ENCODE assay signal across 11 cellular contexts in the genomic region with DNA sequence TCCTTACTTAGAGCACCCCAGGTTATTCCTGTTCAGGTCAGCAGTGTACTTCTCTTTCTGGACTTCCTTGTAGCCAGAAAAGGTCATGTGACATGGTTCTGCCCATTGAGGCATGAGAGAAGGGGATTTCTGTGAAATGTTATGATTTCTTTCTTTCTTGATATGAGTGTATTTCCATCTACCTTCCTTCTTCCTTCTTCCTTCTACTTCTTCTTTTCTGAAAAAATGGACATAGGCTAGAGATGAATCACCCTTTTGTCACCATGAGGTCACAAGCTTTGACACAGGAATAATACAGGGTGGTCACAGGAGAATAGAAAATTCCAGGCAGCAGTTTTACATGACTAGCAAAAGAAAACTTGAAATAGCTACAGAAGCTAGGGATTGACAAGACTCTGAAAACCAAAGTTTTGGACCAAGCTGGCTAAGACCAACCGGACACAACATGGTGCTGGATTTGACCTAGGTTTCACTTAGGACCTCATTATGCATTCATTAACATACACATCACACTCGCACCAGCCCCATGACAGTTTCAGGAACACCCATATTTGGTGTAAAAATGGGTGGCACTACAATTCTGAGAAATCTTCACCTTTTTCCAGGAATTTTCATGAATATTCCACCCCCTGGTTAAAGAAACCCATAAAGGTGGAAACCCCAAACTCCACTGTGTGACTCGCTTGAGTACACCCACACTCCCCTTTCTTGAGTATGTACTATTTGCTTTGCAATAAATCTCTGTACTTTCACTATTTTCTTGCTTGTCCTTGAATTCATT. TPM values are rescaled to one million over a fixed set of nuclear protein-coding genes. Genes with fewer than 3 reads are reported as not detected.
DNase-seq lines count a peak whose midpoint lies in the region; ATAC-seq, FAIRE-seq and TF ChIP-seq lines count a peak whose summit lies in the region.
"Had no signal": no experiment of that assay in that cellular context is flagged by ENCODE, and none has a peak within 500 bp of the region (broad histone marks: within the 10 kb centered on the region; RNA-seq: fewer than 3 reads in every experiment).

No MANE protein-coding gene starts in this region.

- H3K27me3 ChIP-seq in astrocyte (ENCODE audit: insufficient read depth, low read length) (peaks cover 4% of the 10 kb centered on the region), small intestine (ENCODE audit: control insufficient read depth in 2 of 2, insufficient read depth in 2 of 2, low read length in 2 of 2) (no peaks in the 10 kb centered on the region)

- no peak overlapping the region for H3K27ac Mint-ChIP-seq in astrocyte (ENCODE audit: unreplicated experiment)
- H3K27ac Mint-ChIP-seq in type B pancreatic cell = no peak overlapping the region

- H3K9me3 Mint-ChIP-seq in astrocyte (ENCODE audit: unreplicated experiment) (peaks cover 17% of the 10 kb centered on the region), type B pancreatic cell (no peaks in the 10 kb centered on the region)

- H3K36me3 Mint-ChIP-seq in astrocyte (ENCODE audit: low read depth, unreplicated experiment) = peaks cover 3% of the 10 kb centered on the region
- peaks cover 4% of the 10 kb centered on the region for H3K36me3 Mint-ChIP-seq in type B pancreatic cell

- H2AFZ ChIP-seq in astrocyte (ENCODE audit: low read depth, low read length) = no peak overlapping the region
- H2AFZ ChIP-seq: parathyroid adenoma had no signal

- H3K4me3 Mint-ChIP-seq in astrocyte (ENCODE audit: unreplicated experiment) (no peak overlapping the region), type B pancreatic cell (no peak overlapping the region)

- peak overlapping the region; percentile 12 for H3K4me2 ChIP-seq in astrocyte (ENCODE audit: low read length)

- H3K4me1 ChIP-seq in astrocyte (ENCODE audit: insufficient read depth, low read length) (no peaks in the 10 kb centered on the region), small intestine (ENCODE audit: control insufficient read depth in 2 of 2, insufficient read depth in 1 of 2, low read depth in 1 of 2, low read length in 1 of 2) (no peaks in the 10 kb centered on the region)
- H3K4me1 ChIP-seq: parathyroid adenoma had no signal

- H3K27me3 Mint-ChIP-seq in astrocyte (ENCODE audit: low read depth, unreplicated experiment) = peaks cover 13% of the 10 kb centered on the region
- peaks cover 30% of the 10 kb centered on the region for H3K27me3 Mint-ChIP-seq in type B pancreatic cell

- ATAC-seq in GM19452 (IDR thresholded peaks at IDR 0.05; ENCODE audit: unreplicated experiment) (peak; percentile 65), HG03354 (IDR thresholded peaks at IDR 0.05; ENCODE audit: poor library complexity, severe bottlenecking, unreplicated experiment) (peak; percentile 73)

- 72 to 73% (median 72%) methylated on average over 3 of the region's 3 CpGs for WGBS in small intestine, 3 donors

- FAIRE-seq in astrocyte (lab: Jason Lieb, UNC) (no peak), small intestine (lab: Jason Lieb, UNC) (no peak)

- H3K4me1 Mint-ChIP-seq in astrocyte (ENCODE audit: low read depth, unreplicated experiment) (peaks cover 7% of the 10 kb centered on the region), type B pancreatic cell (ENCODE audit: unreplicated experiment) (no peaks in the 10 kb centered on the region)

- H3K79me2 ChIP-seq in astrocyte (ENCODE audit: insufficient read depth, low read length) = no peaks in the 10 kb centered on the region
- H3K79me2 ChIP-seq: parathyroid adenoma had no signal

- POLR2A ChIA-PET in GM10248 (lab: Yijun Ruan, JAX) = no interaction called here

- no peak overlapping the region for H3K9ac ChIP-seq in astrocyte (ENCODE audit: low read length)
- H3K9ac ChIP-seq: parathyroid adenoma had no signal

- TF ChIP-seq CTCF in GM10248 (IDR thresholded peaks at IDR 0.05; ENCODE audit: control extremely low read depth, extremely low read depth, low read depth, missing control alignments) = no peak
- TF ChIP-seq CTCF in astrocyte (IDR thresholded peaks at IDR 0.05; ENCODE audit: insufficient read depth, low read depth, low read length) = no peak
- TF ChIP-seq CTCF in type B pancreatic cell (conservative IDR thresholded peaks at IDR 0.05) = no peak

- H3K4me3 ChIP-seq in astrocyte (ENCODE audit: insufficient read depth, low read depth, low read length) (no peak overlapping the region), small intestine (ENCODE audit: low read depth in 1 of 2, low read length in 2 of 2) (no peak overlapping the region)

- H3K36me3 ChIP-seq in astrocyte (ENCODE audit: insufficient read depth, low read length) (no peaks in the 10 kb centered on the region), small intestine (ENCODE audit: control insufficient read depth in 2 of 2, insufficient read depth in 2 of 2, low read length in 2 of 2) (no peaks in the 10 kb centered on the region)

- no peak overlapping the region for H3K27ac ChIP-seq in astrocyte (ENCODE audit: low read depth, low read length)
- no peak overlapping the region for H3K27ac ChIP-seq in small intestine (ENCODE audit: low read depth in 1 of 2, low read length in 1 of 2)
- H3K27ac ChIP-seq: parathyroid adenoma had no signal

- H3K9me3 ChIP-seq in astrocyte (ENCODE audit: insufficient read depth, low read depth, low read length) (no peaks in the 10 kb centered on the region), small intestine (ENCODE audit: control insufficient read depth, low read depth) (no peaks in the 10 kb centered on the region)

- peak; percentile 46 for DNase-seq in GM10248 (ENCODE audit: extremely low spot score)
- no peak for DNase-seq in astrocyte (ENCODE audit: low read depth)
- DNase-seq in small intestine = no peak
- DNase-seq in type B pancreatic cell (ENCODE audit: extremely low spot score, unreplicated experiment) = no peak
- no peak for DNase-seq in NCI-H2196 treated with DMSO at 0.1 percent for 48 hours (lab: John Stamatoyannopoulos, UW; ENCODE audit: unreplicated experiment)
- no peak for DNase-seq in NCI-H128 (lab: John Stamatoyannopoulos, UW; ENCODE audit: unreplicated experiment)
- DNase-seq: activated CD4-positive, alpha-beta T cell treated with anti-CD3 and anti-CD28 coated beads, Interleukin-2, amount 50 U/mL, for 4 hours; DMS153 had no signal

- no peaks in the 10 kb centered on the region for H4K20me1 ChIP-seq in astrocyte (ENCODE audit: insufficient read depth, low read length)

- CTCF ChIA-PET in GM10248 (lab: Yijun Ruan, JAX) = interaction anchor here (0.7 to 0.9 kb wide), 2 partner anchors 12 to 16 kb away, joined by 3 to 4 read pairs; no protein-coding TSS in a partner anchor

RNA-seq across cellular contexts. Expression of gene MAP6, which starts 21.2 kb away (rescaled TPM):
- total RNA-seq in astrocyte (3.0 and 3.9 TPM in 2 replicates), type B pancreatic cell (ENCODE audit: low replicate concordance) (4.3 and 30.5 TPM in 2 replicates)
- polyA plus RNA-seq in small intestine = 1 to 10 TPM in 1 of 3 donors, under 1 TPM in 1, not detected in 1; 0.54 to 2.9 TPM

RNA-seq across cellular contexts. Expression of gene MOGAT2, which starts 27.6 kb away (rescaled TPM):
- total RNA-seq in astrocyte = not detected in 2 replicates
- polyA plus RNA-seq in small intestine = 100 to 1,000 TPM; 112 to 243 (median 135) TPM
- 1.2 and 2.2 TPM in 2 replicates for total RNA-seq in type B pancreatic cell (ENCODE audit: low replicate concordance)
